24 cellular contexts compared by ENCODE assay signal in the genomic region with DNA sequence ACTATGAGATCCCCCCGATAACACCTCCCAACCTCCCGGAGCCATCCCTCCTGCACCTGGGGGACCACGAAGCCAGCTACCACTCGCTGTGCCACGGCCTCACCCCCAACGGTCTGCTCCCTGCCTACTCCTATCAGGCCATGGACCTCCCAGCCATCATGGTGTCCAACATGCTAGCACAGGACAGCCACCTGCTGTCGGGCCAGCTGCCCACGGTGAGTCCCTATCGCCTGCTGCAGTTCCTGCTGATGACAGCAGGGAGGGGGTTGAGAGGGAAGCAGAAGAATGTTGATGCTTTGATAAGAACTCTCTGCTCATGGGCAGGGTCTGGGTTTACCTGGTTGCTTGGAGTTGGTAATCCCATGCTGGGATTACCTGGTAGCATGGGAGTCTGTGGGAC.
DNase-seq lines count a peak whose midpoint lies in the region; ATAC-seq and FAIRE-seq lines count a peak whose summit lies in the region.
"Had no signal": no experiment of that assay in that cellular context is flagged by ENCODE, and none has a peak within 500 bp of the region (broad histone marks: within the 10 kb centered on the region; RNA-seq: fewer than 3 reads in every experiment).

No MANE protein-coding gene starts in this region.

- H3K79me2 ChIP-seq in trophoblast cell (ENCODE audit: control insufficient read depth, insufficient read depth, low read length, poor library complexity): no peaks in the 10 kb centered on the region

- H3K27ac ChIP-seq in trophoblast cell (ENCODE audit: low read depth, low read length): no peak overlapping the region
- H3K27ac ChIP-seq: RWPE1 had no signal

- no peak overlapping the region for H3K4me2 ChIP-seq in trophoblast cell (ENCODE audit: low read length)
- H3K4me2 ChIP-seq: SK-N-SH had no signal

- H3K27me3 ChIP-seq in trophoblast cell (ENCODE audit: insufficient read depth, low read length): no peaks in the 10 kb centered on the region

- H3K36me3 Mint-ChIP-seq in activated T-cell treated with anti-CD3 and anti-CD28 coated beads, Interleukin-2, amount 50 U/mL, for 24 hours (ENCODE audit: low read depth): no peaks in the 10 kb centered on the region
- H3K36me3 Mint-ChIP-seq in activated CD4-positive, alpha-beta memory T cell treated with anti-CD3 and anti-CD28 coated beads for 36 hours: no peaks in the 10 kb centered on the region
- H3K36me3 Mint-ChIP-seq: CD8-positive, alpha-beta memory T cell had no signal

- H3K23ac ChIP-seq in trophoblast cell (ENCODE audit: low read length): no peak overlapping the region

- no peak overlapping the region for H3K4me3 Mint-ChIP-seq in activated T-cell treated with anti-CD3 and anti-CD28 coated beads, Interleukin-2, amount 50 U/mL, for 24 hours
- no peak overlapping the region for H3K4me3 Mint-ChIP-seq in activated CD4-positive, alpha-beta memory T cell treated with anti-CD3 and anti-CD28 coated beads for 36 hours
- H3K4me3 Mint-ChIP-seq: CD8-positive, alpha-beta memory T cell had no signal

- H3K36me3 ChIP-seq in trophoblast cell (ENCODE audit: control insufficient read depth in 1 of 2, insufficient read depth in 2 of 2, low read length in 2 of 2): no peaks in the 10 kb centered on the region
- H3K36me3 ChIP-seq: HAP-1, MG63 had no signal

- DNase-seq in activated T-cell treated with anti-CD3 and anti-CD28 coated beads, Interleukin-2, amount 50 U/mL, for 48 hours: peak; percentile 5 to 14
- DNase-seq in activated T-cell treated with anti-CD3 and anti-CD28 coated beads, Interleukin-2, amount 50 U/mL, for 24 hours: no peak
- DNase-seq in HTR-8/SVneo (ENCODE audit: insufficient read length, low spot score): no peak
- peak; percentile 28 for DNase-seq in iPS-NIHi7 (ENCODE audit: extremely low spot score)
- no peak for DNase-seq in trophoblast cell
- DNase-seq in stimulated activated CD4-positive, alpha-beta T cell treated with anti-CD3 and anti-CD28 coated beads, Interleukin-4, amount 100 ng/mL, for 1 hour: no peak
- no peak for DNase-seq in activated CD4-positive, alpha-beta memory T cell treated with anti-CD3 and anti-CD28 coated beads for 36 hours
- DNase-seq: AML-193; C1 segment of cervical spinal cord; CD8-positive, alpha-beta memory T cell; Kasumi-1; MG63; NCI-H1417 treated with DMSO at 0.1 percent for 48 hours; NCI-H187 treated with DMSO at 0.1 percent for 48 hours; NCI-H2227 treated with DMSO at 0.1 percent for 48 hours; NCI-H510A treated with DMSO at 0.1 percent for 48 hours; NCI-H774; NK-92 treated with Interleukin-12 subunit alpha and Interleukin-12 subunit beta, amount 100 ng/mL, for 24 hours; SIG-M5; SK-N-SH had no signal

- CTCF ChIA-PET in activated CD4-positive, alpha-beta memory T cell treated with anti-CD3 and anti-CD28 coated beads for 36 hours (lab: Charles Lee): no interaction called here

- no peak overlapping the region for H2BK5ac ChIP-seq in trophoblast cell (ENCODE audit: low read depth, low read length, poor library complexity)

- ATAC-seq in HG03520 (IDR thresholded peaks at IDR 0.05; ENCODE audit: unreplicated experiment): no peak
- ATAC-seq: GM12878 had no signal

- peak; percentile 71 for FAIRE-seq in HTR-8/SVneo (lab: Jason Lieb, UNC)
- FAIRE-seq: GM12878 had no signal

- H3K4me1 Mint-ChIP-seq in activated T-cell treated with anti-CD3 and anti-CD28 coated beads, Interleukin-2, amount 50 U/mL, for 24 hours (ENCODE audit: low read depth): peaks cover 26% of the 10 kb centered on the region
- peaks cover 21% of the 10 kb centered on the region for H3K4me1 Mint-ChIP-seq in activated CD4-positive, alpha-beta memory T cell treated with anti-CD3 and anti-CD28 coated beads for 36 hours (ENCODE audit: low read depth)

- H4K91ac ChIP-seq in trophoblast cell (ENCODE audit: low read depth, low read length): no peak overlapping the region

- no peak overlapping the region for H4K8ac ChIP-seq in trophoblast cell (ENCODE audit: low read depth, low read length)

- H2BK12ac ChIP-seq in trophoblast cell (ENCODE audit: low read length): no peak overlapping the region

- H3K27me3 Mint-ChIP-seq in activated T-cell treated with anti-CD3 and anti-CD28 coated beads, Interleukin-2, amount 50 U/mL, for 24 hours: peaks cover 20% of the 10 kb centered on the region
- peaks cover 2% of the 10 kb centered on the region for H3K27me3 Mint-ChIP-seq in activated CD4-positive, alpha-beta memory T cell treated with anti-CD3 and anti-CD28 coated beads for 36 hours

- H3K4me3 ChIP-seq in trophoblast cell (ENCODE audit: low read depth, low read length): peak overlapping the region; percentile 16
- H3K4me3 ChIP-seq: GM12878, HAP-1, MG63 had no signal

- no peak overlapping the region for H3K4ac ChIP-seq in trophoblast cell (ENCODE audit: low read depth, low read length)

- POLR2A ChIA-PET in activated CD4-positive, alpha-beta memory T cell treated with anti-CD3 and anti-CD28 coated beads for 36 hours (lab: Charles Lee): no interaction called here

- intact Hi-C loops in activated CD4-positive, alpha-beta memory T cell treated with anti-CD3 and anti-CD28 coated beads for 36 hours (cut with micrococcal nuclease): no loop called here

- no peak overlapping the region for H2BK120ac ChIP-seq in trophoblast cell (ENCODE audit: insufficient read depth, low read length, poor library complexity)

- no peak overlapping the region for H4K12ac ChIP-seq in trophoblast cell (ENCODE audit: low read depth, low read length)

- no peak overlapping the region for H3K27ac Mint-ChIP-seq in activated T-cell treated with anti-CD3 and anti-CD28 coated beads, Interleukin-2, amount 50 U/mL, for 24 hours
- no peak overlapping the region for H3K27ac Mint-ChIP-seq in activated CD4-positive, alpha-beta memory T cell treated with anti-CD3 and anti-CD28 coated beads for 36 hours
- H3K27ac Mint-ChIP-seq: CD8-positive, alpha-beta memory T cell had no signal

- H2AK5ac ChIP-seq in trophoblast cell (ENCODE audit: low read length): no peak overlapping the region

- H3K4me1 ChIP-seq in trophoblast cell (ENCODE audit: control insufficient read depth in 1 of 2, insufficient read depth in 2 of 2, low read length in 2 of 2): no peaks in the 10 kb centered on the region
- H3K4me1 ChIP-seq: HAP-1 had no signal

- no peak overlapping the region for H2AFZ ChIP-seq in trophoblast cell (ENCODE audit: insufficient read depth, low read length, poor library complexity)

- no peak overlapping the region for H3K14ac ChIP-seq in trophoblast cell (ENCODE audit: low read length)

- no peak overlapping the region for H3K18ac ChIP-seq in trophoblast cell (ENCODE audit: low read length)

- H3K9me3 Mint-ChIP-seq in activated T-cell treated with anti-CD3 and anti-CD28 coated beads, Interleukin-2, amount 50 U/mL, for 24 hours: no peaks in the 10 kb centered on the region
- no peaks in the 10 kb centered on the region for H3K9me3 Mint-ChIP-seq in activated CD4-positive, alpha-beta memory T cell treated with anti-CD3 and anti-CD28 coated beads for 36 hours
- H3K9me3 Mint-ChIP-seq: CD8-positive, alpha-beta memory T cell had no signal

- no peaks in the 10 kb centered on the region for H3K9me3 ChIP-seq in trophoblast cell (ENCODE audit: insufficient read depth, low read depth, low read length)
- H3K9me3 ChIP-seq: HAP-1, SK-N-SH had no signal

- H3K79me1 ChIP-seq in trophoblast cell (ENCODE audit: low read length): no peaks in the 10 kb centered on the region

- no peak overlapping the region for H3K9ac ChIP-seq in trophoblast cell (ENCODE audit: low read length)
- H3K9ac ChIP-seq: SK-N-SH had no signal

- no CpG with 5 or more reads among the region's 9 CpGs for WGBS in trophoblast cell (ENCODE audit: extremely low coverage, insufficient coverage, insufficient read length)

Comparison
In these comparisons a context has a peak if more than half of its experiments do, and no peak if none do; other contexts are left out.
1. DNase-seq: peak in activated T-cell treated with anti-CD3 and anti-CD28 coated beads, Interleukin-2, amount 50 U/mL, for 48 hours (2 of 2) and iPS-NIHi7 (single experiment); none in activated T-cell treated with anti-CD3 and anti-CD28 coated beads, Interleukin-2, amount 50 U/mL, for 24 hours (single experiment), HTR-8/SVneo (single experiment), trophoblast cell (0 of 2), stimulated activated CD4-positive, alpha-beta T cell treated with anti-CD3 and anti-CD28 coated beads, Interleukin-4, amount 100 ng/mL, for 1 hour (single experiment) and activated CD4-positive, alpha-beta memory T cell treated with anti-CD3 and anti-CD28 coated beads for 36 hours (single experiment).